ENCODE assay signal across 18 cellular contexts in the genomic region with DNA sequence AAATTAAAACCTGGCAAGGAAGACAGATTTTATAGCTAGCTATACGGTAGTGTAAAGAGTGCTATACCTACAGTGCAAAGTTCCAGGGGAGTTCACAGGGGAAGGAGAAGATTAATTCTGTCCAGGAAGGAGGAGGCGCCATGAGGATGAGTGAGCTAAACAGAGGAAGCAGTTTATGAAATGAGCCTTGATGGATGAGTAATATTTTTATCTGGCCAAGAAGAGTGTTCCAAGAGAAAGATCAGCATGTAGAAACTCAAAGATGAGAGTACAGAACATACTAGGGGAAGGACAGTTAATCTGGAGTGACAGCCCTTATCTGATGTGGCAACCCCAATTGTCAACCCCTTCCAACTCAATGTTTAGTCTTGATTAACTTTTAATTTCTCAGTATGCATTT. TPM values are rescaled to one million over a fixed set of nuclear protein-coding genes. Genes with fewer than 3 reads are reported as not detected.
"Had no signal": no experiment of that assay in that cellular context is flagged by ENCODE, and none has a peak within 500 bp of the region (broad histone marks: within the 10 kb centered on the region; RNA-seq: fewer than 3 reads in every experiment).

No MANE protein-coding gene starts in this region.

- H3K4me1 ChIP-seq: lower lobe of right lung, parathyroid adenoma, thyroid gland had no signal

- H3K4me1 Mint-ChIP-seq: activated naive CD8-positive, alpha-beta T cell treated with anti-CD3 and anti-CD28 coated beads, Interleukin-2, amount 10 ng/mL, durations not matched to agents 7 days and 5 days had no signal

- H3K27me3 Mint-ChIP-seq: activated naive CD8-positive, alpha-beta T cell treated with anti-CD3 and anti-CD28 coated beads, Interleukin-2, amount 10 ng/mL, durations not matched to agents 7 days and 5 days; dendritic cell treated with granulocyte-macrophage colony-stimulating factor and Interleukin-4, amounts not matched to agents 40 ng/mL and 50 ng/mL, for 4 days; effector memory CD8-positive, alpha-beta T cell had no signal

- H3K9me3 Mint-ChIP-seq: activated CD4-positive, alpha-beta memory T cell treated with anti-CD3 and anti-CD28 coated beads for 36 hours; activated naive CD8-positive, alpha-beta T cell treated with anti-CD3 and anti-CD28 coated beads, Interleukin-2, amount 10 ng/mL, durations not matched to agents 7 days and 5 days; dendritic cell treated with granulocyte-macrophage colony-stimulating factor and Interleukin-4, amounts not matched to agents 40 ng/mL and 50 ng/mL, for 4 days; mesothelial cell of epicardium had no signal

- H3K9me3 ChIP-seq: lower lobe of right lung, thyroid gland had no signal

- DNase-seq: activated CD4-positive, alpha-beta memory T cell treated with anti-CD3 and anti-CD28 coated beads for 36 hours; activated gamma-delta T cell; activated naive CD8-positive, alpha-beta T cell treated with anti-CD3 and anti-CD28 coated beads, Interleukin-2, amount 10 ng/mL, durations not matched to agents 7 days and 5 days; activated T-cell treated with anti-CD3 and anti-CD28 coated beads, Interleukin-2, amount 50 U/mL, for 48 hours; caudate nucleus; effector memory CD8-positive, alpha-beta T cell; foreskin melanocyte; lower lobe of right lung; retina; SW 1271; T-helper 9 cell; thyroid gland had no signal

- H3K27ac ChIP-seq: lower lobe of right lung, parathyroid adenoma, skin epidermis, thyroid gland had no signal

- H3K4me3 ChIP-seq: lower lobe of right lung, skin epidermis, thyroid gland had no signal

- H3K27ac Mint-ChIP-seq: activated CD4-positive, alpha-beta memory T cell treated with anti-CD3 and anti-CD28 coated beads for 36 hours; activated naive CD8-positive, alpha-beta T cell treated with anti-CD3 and anti-CD28 coated beads, Interleukin-2, amount 10 ng/mL, durations not matched to agents 7 days and 5 days; dendritic cell treated with granulocyte-macrophage colony-stimulating factor and Interleukin-4, amounts not matched to agents 40 ng/mL and 50 ng/mL, for 4 days; effector memory CD8-positive, alpha-beta T cell; mesothelial cell of epicardium had no signal

- H3K36me3 Mint-ChIP-seq: activated CD4-positive, alpha-beta memory T cell treated with anti-CD3 and anti-CD28 coated beads for 36 hours; activated naive CD8-positive, alpha-beta T cell treated with anti-CD3 and anti-CD28 coated beads, Interleukin-2, amount 10 ng/mL, durations not matched to agents 7 days and 5 days; mesothelial cell of epicardium had no signal

- ATAC-seq: effector memory CD8-positive, alpha-beta T cell; lower lobe of right lung had no signal

- H3K36me3 ChIP-seq: lower lobe of right lung, thyroid gland had no signal

- H3K4me3 Mint-ChIP-seq: activated CD4-positive, alpha-beta memory T cell treated with anti-CD3 and anti-CD28 coated beads for 36 hours; activated naive CD8-positive, alpha-beta T cell treated with anti-CD3 and anti-CD28 coated beads, Interleukin-2, amount 10 ng/mL, durations not matched to agents 7 days and 5 days; dendritic cell treated with granulocyte-macrophage colony-stimulating factor and Interleukin-4, amounts not matched to agents 40 ng/mL and 50 ng/mL, for 4 days; effector memory CD8-positive, alpha-beta T cell; mesothelial cell of epicardium had no signal

- H3K27me3 ChIP-seq: thyroid gland had no signal

RNA-seq across cellular contexts. Expression of gene CDH20, which starts 54.8 kb away (rescaled TPM):
- total RNA-seq: epithelial cell of proximal tubule, kidney epithelial cell had no signal
